Comparison of ENCODE assay signal across 2 cellular contexts in genomic region chr7:103080923-103081322, GRCh38.
A peak's percentile ranks its signal among the peaks of the same experiment; 100 is the strongest.
TF ChIP-seq lines count a peak whose summit lies in the region.

No MANE protein-coding gene starts in this region.

TF ChIP-seq in HepG2, 621 proteins besides CTCF, POLR2A, EP300 and RAD21:
- TF ChIP-seq ZNF629 (CRISPR knock-in tag; conservative IDR thresholded peaks at IDR 0.05) (peak; percentile 61; the same call in 1 of the 2 replicates), ZNF609 (CRISPR knock-in tag; IDR thresholded peaks at IDR 0.05; ENCODE audit: borderline replicate concordance) (no peak)

TF ChIP-seq in K562, 482 proteins besides CTCF, POLR2A, EP300 and RAD21:
- TF ChIP-seq, protein P1, sequence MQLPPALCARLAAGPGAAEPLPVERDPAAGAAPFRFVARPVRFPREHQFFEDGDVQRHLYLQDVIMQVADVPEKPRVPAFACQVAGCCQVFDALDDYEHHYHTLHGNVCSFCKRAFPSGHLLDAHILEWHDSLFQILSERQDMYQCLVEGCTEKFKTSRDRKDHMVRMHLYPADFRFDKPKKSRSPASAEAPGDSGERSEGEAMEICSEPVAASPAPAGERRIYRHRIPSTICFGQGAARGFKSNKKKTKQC (CRISPR knock-in tag; IDR thresholded peaks at IDR 0.05): no peak
- TF ChIP-seq JUN (IDR thresholded peaks at IDR 0.05; ENCODE audit: borderline replicate concordance, low read depth, low read length) (no peak), JUN (CRISPR knock-in tag; IDR thresholded peaks at IDR 0.05; ENCODE audit: borderline replicate concordance) (no peak), RBM25 (IDR thresholded peaks at IDR 0.05; ENCODE audit: low read depth, low read length, severe bottlenecking) (peak; percentile 77)
- TF ChIP-seq, protein P2, sequence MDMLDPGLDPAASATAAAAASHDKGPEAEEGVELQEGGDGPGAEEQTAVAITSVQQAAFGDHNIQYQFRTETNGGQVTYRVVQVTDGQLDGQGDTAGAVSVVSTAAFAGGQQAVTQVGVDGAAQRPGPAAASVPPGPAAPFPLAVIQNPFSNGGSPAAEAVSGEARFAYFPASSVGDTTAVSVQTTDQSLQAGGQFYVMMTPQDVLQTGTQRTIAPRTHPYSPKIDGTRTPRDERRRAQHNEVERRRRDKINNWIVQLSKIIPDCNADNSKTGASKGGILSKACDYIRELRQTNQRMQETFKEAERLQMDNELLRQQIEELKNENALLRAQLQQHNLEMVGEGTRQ (CRISPR knock-in tag; IDR thresholded peaks at IDR 0.05): no peak
